ENCODE assay signal across 8 cellular contexts in genomic region chr6:99568103-99568933, GRCh38. TPM values are rescaled to one million over a fixed set of nuclear protein-coding genes. Genes with fewer than 3 reads are reported as not detected.
A peak's percentile ranks its signal among the peaks of the same experiment; 100 is the strongest.
DNase-seq lines count a peak whose midpoint lies in the region; ATAC-seq and TF ChIP-seq lines count a peak whose summit lies in the region.

TSS of gene CCNC (minus strand) at chr6:99568660. CDS start at chr6:99568527, 133 bp downstream.

- BruUV-seq in Calu3 (replicated peaks; lab: Mats Ljungman, UMichigan): TSS peak; percentile 41
- no TSS peak for BruUV-seq in OCI-LY7 (replicated peaks; lab: Mats Ljungman, UMichigan)

- H3K27me3 ChIP-seq in HUES6 (ENCODE audit: control insufficient read depth, insufficient read depth, low read length) (peaks cover 4% of the 10 kb centered on the region; the same call in 1 of the 2 replicates), mononuclear cell (ENCODE audit: insufficient read depth, low read length) (no peaks in the 10 kb centered on the region)

- POLR2A ChIA-PET in OCI-LY7 (lab: Charles Lee): interaction anchor here (0.6 to 3.5 kb wide), 20 partner anchors 9 to 478 kb away, joined by 3 to 25 read pairs (median 4); partner anchors contain the start of gene PNISR

- H3K9me3 ChIP-seq in HUES6 (ENCODE audit: control insufficient read depth, insufficient read depth, low read depth, low read length): peaks cover 3% of the 10 kb centered on the region; the same call in 1 of the 2 replicates
- H3K9me3 ChIP-seq in OCI-LY7 (ENCODE audit: low read length): no peaks in the 10 kb centered on the region
- H3K9me3 ChIP-seq in mononuclear cell (ENCODE audit: low read depth, low read length): no peaks in the 10 kb centered on the region

- H3K4me3 ChIP-seq in HUES6 (ENCODE audit: low read depth, low read length) (peak within 1 kb of the TSS; percentile 93), OCI-LY7 (ENCODE audit: low read depth, low read length, poor library complexity, severe bottlenecking) (peak within 1 kb of the TSS; percentile 89), epithelial cell of esophagus (ENCODE audit: low read length) (peak within 1 kb of the TSS; percentile 98), mononuclear cell (ENCODE audit: low read length) (peak within 1 kb of the TSS; percentile 96)

- CTCF ChIA-PET in Calu3 (lab: Charles Lee): interaction anchor here (0.7 to 0.8 kb wide), 2 partner anchors 20 to 47 kb away, joined by 4 to 6 read pairs; no protein-coding TSS in a partner anchor
- CTCF ChIA-PET in OCI-LY7 (lab: Charles Lee; ENCODE audit: unreplicated experiment): interaction anchor here (0.6 to 0.9 kb wide), 2 partner anchors 13 to 46 kb away, joined by 3 read pairs; no protein-coding TSS in a partner anchor

- peaks cover 24% of the 10 kb centered on the region for H3K4me1 Mint-ChIP-seq in Calu3 (ENCODE audit: low read depth, unreplicated experiment)

- peaks cover 33% of the 10 kb centered on the region for H4K20me1 ChIP-seq in OCI-LY7 (ENCODE audit: insufficient read depth, low read length)

- H3K36me3 ChIP-seq in HUES6 (ENCODE audit: control insufficient read depth, insufficient read depth, low read length) (no peaks in the 10 kb centered on the region), OCI-LY7 (ENCODE audit: insufficient read depth, low read length) (peaks cover 26% of the 10 kb centered on the region)

- H3K9ac ChIP-seq in HUES6 (ENCODE audit: low read length): peak within 1 kb of the TSS; percentile 98

- intact Hi-C loops in Calu3 (cut with micrococcal nuclease; ENCODE audit: unreplicated experiment) (no loop called here), OCI-LY7 (cut with micrococcal nuclease; ENCODE audit: unreplicated experiment) (loop anchor here (1.0 to 5.0 kb wide), 4 partner anchors 47 to 621 kb away; partner anchors contain the start of genes FBXL4, PNISR and USP45)

- H2AFZ ChIP-seq in OCI-LY7 (ENCODE audit: low read length): peak within 1 kb of the TSS; percentile 84

- peaks cover 51% of the 10 kb centered on the region for H3K79me2 ChIP-seq in OCI-LY7 (ENCODE audit: insufficient read depth, low read depth, low read length)

- peak; percentile 99 for ATAC-seq in GM21423 (IDR thresholded peaks at IDR 0.05; ENCODE audit: unreplicated experiment)

- H3K4me3 Mint-ChIP-seq in Calu3 (ENCODE audit: low read depth, unreplicated experiment): peak within 1 kb of the TSS; percentile 96

- H3K36me3 Mint-ChIP-seq in Calu3 (ENCODE audit: insufficient read depth, unreplicated experiment): peaks cover 34% of the 10 kb centered on the region

- peak within 1 kb of the TSS; percentile 97 for H3K27ac ChIP-seq in HUES6 (ENCODE audit: low read depth, low read length)
- peak within 1 kb of the TSS; percentile 73 for H3K27ac ChIP-seq in OCI-LY7 (ENCODE audit: low read depth, low read length, poor library complexity, severe bottlenecking)

- no peaks in the 10 kb centered on the region for H3K9me3 Mint-ChIP-seq in Calu3 (ENCODE audit: low read depth, unreplicated experiment)

- H3K27ac Mint-ChIP-seq in Calu3 (ENCODE audit: unreplicated experiment): peak within 1 kb of the TSS; percentile 96

- TF ChIP-seq CTCF in Calu3 (IDR thresholded peaks at IDR 0.05; ENCODE audit: unreplicated experiment): no peak
- no peak for TF ChIP-seq CTCF in OCI-LY7 (conservative IDR thresholded peaks at IDR 0.05; ENCODE audit: low read length)
- TF ChIP-seq CTCF in epithelial cell of esophagus (IDR thresholded peaks at IDR 0.05; ENCODE audit: insufficient read depth, low read depth, low read length, missing control alignments): no peak

- H3K4me1 ChIP-seq in HUES6 (ENCODE audit: control insufficient read depth, insufficient read depth, low read length) (peaks cover 5% of the 10 kb centered on the region; the same call in 1 of the 2 replicates), OCI-LY7 (ENCODE audit: insufficient read depth, low read length, poor library complexity, severe bottlenecking) (peaks cover 12% of the 10 kb centered on the region), mononuclear cell (ENCODE audit: insufficient read depth, low read length) (peaks cover 11% of the 10 kb centered on the region)

- H3K9me2 ChIP-seq in OCI-LY7 (ENCODE audit: insufficient read depth, low read length): no peaks in the 10 kb centered on the region

- DNase-seq in Calu3 (peak; percentile 94), OCI-LY7 (ENCODE audit: low spot score) (peak; percentile 97), activated T-cell treated with anti-CD3 and anti-CD28 coated beads for 24 hours (ENCODE audit: low read depth) (peak; percentile 87), epithelial cell of esophagus (ENCODE audit: low read depth) (peak; percentile 97)
- DNase-seq in stimulated activated CD8-positive, alpha-beta memory T cell treated with anti-CD3 and anti-CD28 coated beads, Interleukin-4, amount 100 ng/mL, for 1 hour (ENCODE audit: low read depth in 2 of 2, low spot score in 1 of 2): peak; percentile 69 to 81

- no peaks in the 10 kb centered on the region for H3K27me3 Mint-ChIP-seq in Calu3 (ENCODE audit: unreplicated experiment)

- H3K4me2 ChIP-seq in OCI-LY7 (ENCODE audit: low read length): peak within 1 kb of the TSS; percentile 87

RNA-seq across cellular contexts. Expression of gene CCNC, which starts in this region (rescaled TPM):
- total RNA-seq in Calu3 (2022): 78.3 and 84.1 TPM in 2 replicates
- 53.4 and 58.4 TPM in 2 replicates for total RNA-seq in OCI-LY7 (2014; rRNA removed; shearing (Covaris generic))
- 89.1 and 91.9 TPM in 2 replicates for total RNA-seq in OCI-LY7 (2022)
- total RNA-seq in mononuclear cell: 72.6 TPM

Comparison
In these comparisons a context has a peak if more than half of its experiments do, and no peak if none do; other contexts are left out.
1. Peak in every context shown above with its lines: DNase-seq, ATAC-seq, H3K4me3 ChIP-seq and H3K27ac ChIP-seq.